Comparison of ENCODE assay signal across 23 cellular contexts in the genomic region with DNA sequence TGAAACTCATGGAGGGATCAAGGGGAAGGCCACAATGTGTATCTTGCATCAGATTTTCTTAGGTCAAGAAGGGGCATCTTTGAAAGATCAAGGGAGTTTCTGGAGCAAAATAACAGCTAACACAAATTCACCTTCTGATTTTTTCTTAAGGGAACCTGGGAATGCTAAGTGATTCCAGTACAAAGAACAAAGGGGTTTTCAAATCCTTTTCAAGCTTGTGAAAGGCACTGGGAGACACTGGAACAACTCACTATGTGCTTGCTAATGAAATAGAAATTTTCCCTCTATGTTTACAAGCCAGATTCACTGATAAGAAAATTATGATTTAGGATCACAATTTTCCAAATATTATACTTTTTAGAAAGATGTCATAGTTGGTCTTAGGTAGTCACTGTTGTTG.
DNase-seq lines count a peak whose midpoint lies in the region; ATAC-seq, FAIRE-seq and TF ChIP-seq lines count a peak whose summit lies in the region.
"Had no signal": no experiment of that assay in that cellular context is flagged by ENCODE, and none has a peak within 500 bp of the region (broad histone marks: within the 10 kb centered on the region; RNA-seq: fewer than 3 reads in every experiment).

No MANE protein-coding gene starts in this region.

- POLR2A ChIA-PET in WTC11 (lab: Charles Lee), result no interaction called here

- H3K4me1 Mint-ChIP-seq in natural killer cell (peaks cover 26 to 34% of the 10 kb centered on the region in 2 donors), WTC11 (peaks cover 26% of the 10 kb centered on the region), memory B cell (peaks cover 14% of the 10 kb centered on the region)
- H3K4me1 Mint-ChIP-seq in natural killer cell treated with Interleukin-12 subunit alpha and Interleukin-12 subunit beta and Interleukin-15 and Interleukin-18, amount 100 ng/mL, for 72 hours (ENCODE audit: low read depth in 2 of 2), result peaks cover 20 to 23% of the 10 kb centered on the region in 2 donors

- H3K27me3 Mint-ChIP-seq in natural killer cell (ENCODE audit: low read depth in 2 of 2) (no peaks in the 10 kb centered on the region), WTC11 (ENCODE audit: low read depth) (no peaks in the 10 kb centered on the region), memory B cell (no peaks in the 10 kb centered on the region)
- H3K27me3 Mint-ChIP-seq in natural killer cell treated with Interleukin-12 subunit alpha and Interleukin-12 subunit beta and Interleukin-15 and Interleukin-18, amount 100 ng/mL, for 72 hours, result no peaks in the 10 kb centered on the region
- H3K27me3 Mint-ChIP-seq: B cell had no signal

- H3K9me3 Mint-ChIP-seq in natural killer cell (no peaks in the 10 kb centered on the region), WTC11 (no peaks in the 10 kb centered on the region), memory B cell (peaks cover 2% of the 10 kb centered on the region)
- no peaks in the 10 kb centered on the region for H3K9me3 Mint-ChIP-seq in natural killer cell treated with Interleukin-12 subunit alpha and Interleukin-12 subunit beta and Interleukin-15 and Interleukin-18, amount 100 ng/mL, for 72 hours
- H3K9me3 Mint-ChIP-seq: CD14-positive monocyte had no signal

- peak overlapping the region; percentile 8 to 16 for H3K27ac Mint-ChIP-seq in natural killer cell
- no peak overlapping the region for H3K27ac Mint-ChIP-seq in natural killer cell treated with Interleukin-12 subunit alpha and Interleukin-12 subunit beta and Interleukin-15 and Interleukin-18, amount 100 ng/mL, for 72 hours
- H3K27ac Mint-ChIP-seq in WTC11, result peak overlapping the region; percentile 57; the same call in 1 of the 2 replicates
- H3K27ac Mint-ChIP-seq in memory B cell, result peak overlapping the region; percentile 9
- H3K27ac Mint-ChIP-seq: B cell had no signal

- DNase-seq in natural killer cell (no peak), WTC11 (ENCODE audit: low spot score) (no peak), memory B cell (ENCODE audit: low spot score in 2 of 2) (no peak), GM13976 (ENCODE audit: low spot score) (no peak), HTR-8/SVneo (ENCODE audit: insufficient read length, low spot score) (no peak), NCI-H2227 treated with DMSO at 0.1 percent for 48 hours (lab: John Stamatoyannopoulos, UW) (no peak)
- DNase-seq in natural killer cell treated with Interleukin-12 subunit alpha and Interleukin-12 subunit beta and Interleukin-15 and Interleukin-18, amount 100 ng/mL, for 72 hours (ENCODE audit: low spot score), result no peak
- DNase-seq in activated CD4-positive, CD25-positive, alpha-beta regulatory T cell (lab: John Stamatoyannopoulos, UW), result no peak
- DNase-seq: DMS53, GDM1, KBM-7, MM.1S, NCI-H1048, NCI-H1417 treated with DMSO at 0.1 percent for 48 hours, NCI-H187, NCI-H446 treated with DMSO at 0.1 percent for 48 hours, RPMI8226, SHP77 had no signal

- in situ Hi-C loops in GM13976 (cut with MboI; ENCODE audit: low sequenced_read_pairs, unreplicated experiment), result no loop called here

- ATAC-seq in natural killer cell, result no peak
- ATAC-seq in natural killer cell treated with Interleukin-12 subunit alpha and Interleukin-12 subunit beta and Interleukin-15 and Interleukin-18, amount 100 ng/mL, for 72 hours, result no peak
- ATAC-seq in WTC11, result no peak
- ATAC-seq in memory B cell (ENCODE audit: low read depth), result no peak

- no peak for TF ChIP-seq CTCF in natural killer cell (IDR thresholded peaks at IDR 0.05)
- TF ChIP-seq CTCF in WTC11 (IDR thresholded peaks at IDR 0.05), result no peak
- TF ChIP-seq CTCF in GM13976 (IDR thresholded peaks at IDR 0.05; ENCODE audit: borderline replicate concordance, control extremely low read depth, extremely low read depth, insufficient read depth, missing control alignments), result no peak

- H3K4me3 Mint-ChIP-seq in natural killer cell (no peak overlapping the region), WTC11 (no peak overlapping the region), memory B cell (no peak overlapping the region)
- no peak overlapping the region for H3K4me3 Mint-ChIP-seq in natural killer cell treated with Interleukin-12 subunit alpha and Interleukin-12 subunit beta and Interleukin-15 and Interleukin-18, amount 100 ng/mL, for 72 hours
- H3K4me3 Mint-ChIP-seq: B cell, CD14-positive monocyte had no signal

- CTCF ChIA-PET in WTC11 (lab: Charles Lee), result interaction anchor here (1.0 to 2.7 kb wide), 6 partner anchors 19 to 152 kb away, joined by 3 to 14 read pairs (median 5); no protein-coding TSS in a partner anchor

- intact Hi-C loops in natural killer cell (cut with micrococcal nuclease), result no loop called here

- no peak for FAIRE-seq in HTR-8/SVneo (lab: Jason Lieb, UNC)
- FAIRE-seq: A204.1, D721Med, GM19239 had no signal

- H3K36me3 Mint-ChIP-seq in natural killer cell (no peaks in the 10 kb centered on the region), WTC11 (no peaks in the 10 kb centered on the region), memory B cell (peaks cover 23% of the 10 kb centered on the region)
- no peaks in the 10 kb centered on the region for H3K36me3 Mint-ChIP-seq in natural killer cell treated with Interleukin-12 subunit alpha and Interleukin-12 subunit beta and Interleukin-15 and Interleukin-18, amount 100 ng/mL, for 72 hours

TF ChIP-seq in WTC11, 78 proteins besides CTCF, POLR2A, EP300 and RAD21:
- no peak for TF ChIP-seq ZNF396 (CRISPR knock-in tag; IDR thresholded peaks at IDR 0.05; ENCODE audit: borderline replicate concordance)
- TF ChIP-seq SOX15 (CRISPR knock-in tag; IDR thresholded peaks at IDR 0.05), result no peak
- no peak for TF ChIP-seq ELF4 (CRISPR knock-in tag; IDR thresholded peaks at IDR 0.05; ENCODE audit: low read depth)
- no peak for TF ChIP-seq ZNF138 (CRISPR knock-in tag; conservative IDR thresholded peaks at IDR 0.05)
- no peak for TF ChIP-seq NR2C2 (CRISPR knock-in tag; IDR thresholded peaks at IDR 0.05)
- TF ChIP-seq ZNF317 (CRISPR knock-in tag; IDR thresholded peaks at IDR 0.05; ENCODE audit: borderline replicate concordance, low read depth), result peak; percentile 60; the same call in 1 of the 2 replicates
- no peak for TF ChIP-seq ZNF671 (CRISPR knock-in tag; IDR thresholded peaks at IDR 0.05)
- TF ChIP-seq, protein P1, sequence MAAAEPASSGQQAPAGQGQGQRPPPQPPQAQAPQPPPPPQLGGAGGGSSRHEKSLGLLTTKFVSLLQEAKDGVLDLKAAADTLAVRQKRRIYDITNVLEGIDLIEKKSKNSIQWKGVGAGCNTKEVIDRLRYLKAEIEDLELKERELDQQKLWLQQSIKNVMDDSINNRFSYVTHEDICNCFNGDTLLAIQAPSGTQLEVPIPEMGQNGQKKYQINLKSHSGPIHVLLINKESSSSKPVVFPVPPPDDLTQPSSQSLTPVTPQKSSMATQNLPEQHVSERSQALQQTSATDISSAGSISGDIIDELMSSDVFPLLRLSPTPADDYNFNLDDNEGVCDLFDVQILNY (CRISPR knock-in tag; IDR thresholded peaks at IDR 0.05), result no peak
TF ChIP-seq in WTC11: peak in this region for 1.

Comparison
In these comparisons a context has a peak if more than half of its experiments do, and no peak if none do; other contexts are left out.
1. H3K27ac Mint-ChIP-seq: peak in natural killer cell (2 of 2), WTC11 (single experiment) and memory B cell (single experiment); none in natural killer cell treated with Interleukin-12 subunit alpha and Interleukin-12 subunit beta and Interleukin-15 and Interleukin-18, amount 100 ng/mL, for 72 hours (0 of 2).